In genomic region chr20:48164566-48165400, GRCh38 we compare ENCODE assay signal across 16 cellular contexts.
DNase-seq lines count a peak whose midpoint lies in the region; ATAC-seq and TF ChIP-seq lines count a peak whose summit lies in the region.
"Had no signal": no experiment of that assay in that cellular context is flagged by ENCODE, and none has a peak within 500 bp of the region (broad histone marks: within the 10 kb centered on the region; RNA-seq: fewer than 3 reads in every experiment).

No MANE protein-coding gene starts in this region.

- DNase-seq in Caco-2 (no peak), H9 (no peak), islet precursor cell (peak; percentile 69), trophoblast cell (peak; percentile 83 to 87), T-helper 1 cell (no peak), PC-9 (no peak)
- DNase-seq: BE2C; CD8-positive, alpha-beta T cell; COR-L47; DMS53; GM23248 had no signal

- H3K9me3 Mint-ChIP-seq in Caco-2 (ENCODE audit: unreplicated experiment) (no peaks in the 10 kb centered on the region), H9 (no peaks in the 10 kb centered on the region)
- H3K9me3 Mint-ChIP-seq: CD8-positive, alpha-beta T cell had no signal

- no peak overlapping the region for H3K56ac ChIP-seq in H9 (ENCODE audit: insufficient read length, low read depth, low read length)

- no peak overlapping the region for H3K4me3 Mint-ChIP-seq in Caco-2 (ENCODE audit: unreplicated experiment)
- H3K4me3 Mint-ChIP-seq in H9, result no peak overlapping the region; a peak in 1 of 5 replicates
- H3K4me3 Mint-ChIP-seq: CD8-positive, alpha-beta T cell; IgD-negative memory B cell had no signal

- POLR2A ChIA-PET in Caco-2 (lab: Charles Lee) (no interaction called here), PC-9 (lab: Charles Lee; ENCODE audit: unreplicated experiment) (no interaction called here)

- H3K79me1 ChIP-seq in H9 (ENCODE audit: insufficient read depth, low read depth, low read length, poor library complexity, severe bottlenecking) (no peaks in the 10 kb centered on the region), trophoblast cell (ENCODE audit: low read length) (no peaks in the 10 kb centered on the region)

- H3K23me2 ChIP-seq in H9 (ENCODE audit: insufficient read length, low read depth, low read length, poor library complexity, severe bottlenecking), result no peaks in the 10 kb centered on the region

- H2AFZ ChIP-seq in H9 (ENCODE audit: low read length) (no peak overlapping the region), trophoblast cell (ENCODE audit: insufficient read depth, low read length, poor library complexity) (no peak overlapping the region), PC-9 (no peak overlapping the region)
- H2AFZ ChIP-seq: GM23248 had no signal

- no peak overlapping the region for H2BK20ac ChIP-seq in H9 (ENCODE audit: low read depth, low read length, poor library complexity, severe bottlenecking)

- no peak for ATAC-seq in GM18907 (IDR thresholded peaks at IDR 0.05; ENCODE audit: unreplicated experiment)
- ATAC-seq: A549; CD8-positive, alpha-beta T cell had no signal

- peaks cover 7% of the 10 kb centered on the region; the same call in 1 of the 2 replicates for H3F3A ChIP-seq in PC-9 (ENCODE audit: insufficient read depth, low read depth)

- peaks cover 12% of the 10 kb centered on the region for H3K4me1 Mint-ChIP-seq in Caco-2 (ENCODE audit: low read depth, unreplicated experiment)
- peaks cover 10 to 12% of the 10 kb centered on the region in 2 experiments for H3K4me1 Mint-ChIP-seq in H9

- no peak overlapping the region for H2BK5ac ChIP-seq in H9 (ENCODE audit: insufficient read length, low read length)
- H2BK5ac ChIP-seq in trophoblast cell (ENCODE audit: low read depth, low read length, poor library complexity), result no peak overlapping the region

- no peak overlapping the region for H3K18ac ChIP-seq in H9 (ENCODE audit: insufficient read length, low read depth, low read length)
- no peak overlapping the region for H3K18ac ChIP-seq in trophoblast cell (ENCODE audit: low read length)

- H3K23ac ChIP-seq in H9 (ENCODE audit: insufficient read length, low read depth, low read length) (no peak overlapping the region), trophoblast cell (ENCODE audit: low read length) (no peak overlapping the region)

- CTCF ChIA-PET in Caco-2 (lab: Charles Lee) (no interaction called here), PC-9 (lab: Charles Lee) (no interaction called here)

- H3K79me2 ChIP-seq in H9 (ENCODE audit: insufficient read depth, low read length) (no peaks in the 10 kb centered on the region), trophoblast cell (ENCODE audit: control insufficient read depth, insufficient read depth, low read length, poor library complexity) (no peaks in the 10 kb centered on the region), PC-9 (ENCODE audit: low read depth) (no peaks in the 10 kb centered on the region)

- H3K4me2 ChIP-seq in H9 (ENCODE audit: insufficient read depth, insufficient read length, low read length), result no peak overlapping the region
- no peak overlapping the region for H3K4me2 ChIP-seq in trophoblast cell (ENCODE audit: low read length)
- no peak overlapping the region for H3K4me2 ChIP-seq in PC-9
- H3K4me2 ChIP-seq: A549 had no signal

- TF ChIP-seq CTCF in Caco-2 (IDR thresholded peaks at IDR 0.05; ENCODE audit: insufficient read depth in 1 of 2, low read depth in 1 of 2, low read length in 1 of 2, severe bottlenecking in 1 of 2, unreplicated experiment in 1 of 2), result no peak
- no peak for TF ChIP-seq CTCF in H9 (conservative IDR thresholded peaks at IDR 0.05)
- no peak for TF ChIP-seq CTCF in PC-9 (conservative IDR thresholded peaks at IDR 0.05)

- H3K4me3 ChIP-seq in Caco-2 (ENCODE audit: low read depth, low read length), result no peak overlapping the region
- H3K4me3 ChIP-seq in trophoblast cell (ENCODE audit: low read depth, low read length), result no peak overlapping the region
- no peak overlapping the region for H3K4me3 ChIP-seq in PC-9
- H3K4me3 ChIP-seq: A549, GM23248, HAP-1 had no signal

- intact Hi-C loops in Caco-2 (cut with micrococcal nuclease; ENCODE audit: unreplicated experiment) (no loop called here), PC-9 (cut with micrococcal nuclease; ENCODE audit: unreplicated experiment) (no loop called here)

- peak overlapping the region; percentile 4 for H3K27ac Mint-ChIP-seq in Caco-2 (ENCODE audit: unreplicated experiment)
- peak overlapping the region in 2 of 3 experiments; percentile 26 to 95; a peak in 3 of 7 replicates for H3K27ac Mint-ChIP-seq in H9
- H3K27ac Mint-ChIP-seq: CD8-positive, alpha-beta T cell; IgD-negative memory B cell had no signal

- H3K4me1 ChIP-seq in Caco-2 (peaks cover 26% of the 10 kb centered on the region; the same call in 1 of the 2 replicates), H9 (ENCODE audit: insufficient read depth, low read length) (no peaks in the 10 kb centered on the region), trophoblast cell (ENCODE audit: control insufficient read depth in 1 of 2, insufficient read depth in 2 of 2, low read length in 2 of 2) (peaks cover 0 to 2% of the 10 kb centered on the region in 2 experiments), PC-9 (replicated peaks; ENCODE audit: insufficient read depth) (peaks cover 37% of the 10 kb centered on the region)
- H3K4me1 ChIP-seq: A549, BE2C, HAP-1 had no signal

- H3K14ac ChIP-seq in H9 (ENCODE audit: insufficient read depth, low read length), result no peak overlapping the region
- H3K14ac ChIP-seq in trophoblast cell (ENCODE audit: low read length), result no peak overlapping the region

- H2BK120ac ChIP-seq in H9 (ENCODE audit: low read depth, low read length, poor library complexity, severe bottlenecking), result no peak overlapping the region
- no peak overlapping the region for H2BK120ac ChIP-seq in trophoblast cell (ENCODE audit: insufficient read depth, low read length, poor library complexity)

- H2AK5ac ChIP-seq in H9 (ENCODE audit: insufficient read length, low read length), result no peak overlapping the region
- H2AK5ac ChIP-seq in trophoblast cell (ENCODE audit: low read length), result no peak overlapping the region

- no peaks in the 10 kb centered on the region for H3K9me2 ChIP-seq in PC-9 (ENCODE audit: insufficient read depth)

- H4K5ac ChIP-seq in H9 (ENCODE audit: insufficient read length, low read depth, low read length), result no peak overlapping the region

- no peaks in the 10 kb centered on the region for H3K27me3 ChIP-seq in Caco-2 (replicated peaks; ENCODE audit: control insufficient read depth, insufficient read depth, low read length)
- no peaks in the 10 kb centered on the region for H3K27me3 ChIP-seq in H9 (ENCODE audit: insufficient read depth, low read length)
- H3K27me3 ChIP-seq in trophoblast cell (ENCODE audit: insufficient read depth, low read length), result no peaks in the 10 kb centered on the region
- H3K27me3 ChIP-seq in PC-9 (ENCODE audit: insufficient read depth, low read depth), result no peaks in the 10 kb centered on the region
- H3K27me3 ChIP-seq: BE2C had no signal

- H3K4ac ChIP-seq in H9 (ENCODE audit: low read depth, low read length) (no peak overlapping the region), trophoblast cell (ENCODE audit: low read depth, low read length) (no peak overlapping the region)

- H4K91ac ChIP-seq in H9 (ENCODE audit: insufficient read length, low read depth, low read length), result no peak overlapping the region
- H4K91ac ChIP-seq in trophoblast cell (ENCODE audit: low read depth, low read length), result no peak overlapping the region

- H3K9me3 ChIP-seq in Caco-2 (no peaks in the 10 kb centered on the region), H9 (ENCODE audit: control insufficient read depth, low read depth, low read length) (no peaks in the 10 kb centered on the region), trophoblast cell (ENCODE audit: insufficient read depth, low read depth, low read length) (peaks cover 3% of the 10 kb centered on the region), PC-9 (ENCODE audit: insufficient read depth, low read depth) (no peaks in the 10 kb centered on the region)
- H3K9me3 ChIP-seq: A549, BE2C, HAP-1 had no signal

- H3K27me3 Mint-ChIP-seq in Caco-2 (ENCODE audit: insufficient read depth, unreplicated experiment) (no peaks in the 10 kb centered on the region), H9 (ENCODE audit: low read depth) (peaks cover under 1% of the 10 kb centered on the region; the same call in 1 of the 2 replicates)

- H2BK15ac ChIP-seq in H9 (ENCODE audit: low read depth, low read length), result no peak overlapping the region

- H3K36me3 Mint-ChIP-seq in Caco-2 (ENCODE audit: insufficient read depth, unreplicated experiment), result no peaks in the 10 kb centered on the region
- no peaks in the 10 kb centered on the region for H3K36me3 Mint-ChIP-seq in H9 (ENCODE audit: insufficient read depth in 1 of 3, low read depth in 3 of 3)
- H3K36me3 Mint-ChIP-seq: CD8-positive, alpha-beta T cell; IgD-negative memory B cell had no signal

- no peak overlapping the region for H4K12ac ChIP-seq in trophoblast cell (ENCODE audit: low read depth, low read length)

- H4K8ac ChIP-seq in H9 (replicated peaks; ENCODE audit: insufficient read length, low read depth, low read length) (no peak overlapping the region), trophoblast cell (ENCODE audit: low read depth, low read length) (no peak overlapping the region)

- no peak overlapping the region for H2BK12ac ChIP-seq in H9 (ENCODE audit: insufficient read length, low read depth, low read length)
- no peak overlapping the region for H2BK12ac ChIP-seq in trophoblast cell (ENCODE audit: low read length)

- H3T11ph ChIP-seq in H9 (ENCODE audit: low read length), result no peak overlapping the region

- no peak overlapping the region for H3K27ac ChIP-seq in H9 (ENCODE audit: insufficient read length, low read depth, low read length)
- H3K27ac ChIP-seq in trophoblast cell (ENCODE audit: low read depth, low read length), result no peak overlapping the region
- no peak overlapping the region for H3K27ac ChIP-seq in PC-9
- H3K27ac ChIP-seq: A549, C4-2B, GM23248 had no signal

- no CpG with 5 or more reads among the region's 17 CpGs for WGBS in H9 (ENCODE audit: extremely low coverage, insufficient read length, low lambda C conversion rate)
- no CpG with 5 or more reads among the region's 17 CpGs for WGBS in trophoblast cell (ENCODE audit: extremely low coverage, insufficient coverage, insufficient read length)

- H3K9ac ChIP-seq in H9 (ENCODE audit: extremely low read depth, insufficient read length, low read length) (no peak overlapping the region), trophoblast cell (ENCODE audit: low read length) (no peak overlapping the region)
- H3K9ac ChIP-seq: GM23248 had no signal

- no TSS peak for BruUV-seq in Caco-2 (replicated peaks; lab: Mats Ljungman, UMichigan)
- no TSS peak for BruUV-seq in PC-9 (replicated peaks; lab: Mats Ljungman, UMichigan)

- H4K20me1 ChIP-seq in H9 (ENCODE audit: control insufficient read depth, insufficient read depth, insufficient read length), result peaks cover 2% of the 10 kb centered on the region
- H4K20me1 ChIP-seq in PC-9 (ENCODE audit: insufficient read depth), result no peaks in the 10 kb centered on the region

- H3K36me3 ChIP-seq in Caco-2 (ENCODE audit: control insufficient read depth, insufficient read depth, low read length), result no peaks in the 10 kb centered on the region
- no peaks in the 10 kb centered on the region for H3K36me3 ChIP-seq in trophoblast cell (ENCODE audit: control insufficient read depth in 1 of 2, insufficient read depth in 2 of 2, low read length in 2 of 2)
- no peaks in the 10 kb centered on the region for H3K36me3 ChIP-seq in PC-9 (ENCODE audit: low read depth)
- H3K36me3 ChIP-seq: BE2C, HAP-1 had no signal

Comparison
In these comparisons a context has a peak if more than half of its experiments do, and no peak if none do; other contexts are left out.
1. DNase-seq: peak in islet precursor cell (single experiment) and trophoblast cell (2 of 2); none in Caco-2 (0 of 2), H9 (single experiment), T-helper 1 cell (0 of 5) and PC-9 (0 of 2).